15 cellular contexts compared by ENCODE assay signal in genomic region chr7:47100148-47100547, GRCh38.
"Had no signal": no experiment of that assay in that cellular context is flagged by ENCODE, and none has a peak within 500 bp of the region (broad histone marks: within the 10 kb centered on the region; RNA-seq: fewer than 3 reads in every experiment).

No MANE protein-coding gene starts in this region.

- H2AFZ ChIP-seq: neural progenitor cell had no signal

- H3K9me3 Mint-ChIP-seq: immature natural killer cell; natural killer cell treated with Interleukin-12 subunit alpha and Interleukin-12 subunit beta and Interleukin-15 and Interleukin-18, amount 100 ng/mL, for 72 hours; neural progenitor cell had no signal

- H3K9me3 ChIP-seq: colonic mucosa, gastrocnemius medialis, left ventricle myocardium inferior, lower lobe of right lung, pancreas had no signal

- FAIRE-seq: pancreas had no signal

- H3K4me3 ChIP-seq: colonic mucosa, gastrocnemius medialis, left ventricle myocardium inferior, lower lobe of right lung, neural progenitor cell, pancreas, smooth muscle cell had no signal

- H3K9ac ChIP-seq: neural progenitor cell had no signal

- H3K27ac ChIP-seq: colonic mucosa, gastrocnemius medialis, left ventricle myocardium inferior, lower lobe of right lung, neural progenitor cell, pancreas had no signal

- H3K27me3 Mint-ChIP-seq: natural killer cell treated with Interleukin-12 subunit alpha and Interleukin-12 subunit beta and Interleukin-15 and Interleukin-18, amount 100 ng/mL, for 72 hours; progenitor cell of endocrine pancreas had no signal

- H3K4me1 Mint-ChIP-seq: endodermal cell, immature natural killer cell, neural progenitor cell had no signal

- DNase-seq: gastrocnemius medialis; immature natural killer cell; midbrain; nucleus accumbens; stimulated activated CD4-positive, alpha-beta T cell treated with anti-CD3 and anti-CD28 coated beads, Interleukin-2, amount 100 ng/mL, for 48 hours; stimulated activated naive CD4-positive, alpha-beta T cell treated with Interleukin-2 at 50 U/mL for 16 hours had no signal

- H3K27me3 ChIP-seq: colonic mucosa, gastrocnemius medialis, neural progenitor cell, pancreas had no signal

- ATAC-seq: gastrocnemius medialis; natural killer cell treated with Interleukin-12 subunit alpha and Interleukin-12 subunit beta and Interleukin-15 and Interleukin-18, amount 100 ng/mL, for 72 hours had no signal

- H3K4me1 ChIP-seq: colonic mucosa, gastrocnemius medialis, left ventricle myocardium inferior, lower lobe of right lung, neural progenitor cell, pancreas had no signal

- H3K36me3 Mint-ChIP-seq: immature natural killer cell; natural killer cell treated with Interleukin-12 subunit alpha and Interleukin-12 subunit beta and Interleukin-15 and Interleukin-18, amount 100 ng/mL, for 72 hours; neural progenitor cell had no signal

- H3K4me2 ChIP-seq: neural progenitor cell, smooth muscle cell had no signal

- H3K36me3 ChIP-seq: colonic mucosa, gastrocnemius medialis, left ventricle myocardium inferior, lower lobe of right lung, neural progenitor cell, pancreas had no signal

- H3K27ac Mint-ChIP-seq: endodermal cell; immature natural killer cell; natural killer cell treated with Interleukin-12 subunit alpha and Interleukin-12 subunit beta and Interleukin-15 and Interleukin-18, amount 100 ng/mL, for 72 hours; neural progenitor cell; progenitor cell of endocrine pancreas had no signal

- H3K4me3 Mint-ChIP-seq: endodermal cell; immature natural killer cell; natural killer cell treated with Interleukin-12 subunit alpha and Interleukin-12 subunit beta and Interleukin-15 and Interleukin-18, amount 100 ng/mL, for 72 hours; neural progenitor cell had no signal
